ENCODE assay signal across 1 cellular context in the genomic region with DNA sequence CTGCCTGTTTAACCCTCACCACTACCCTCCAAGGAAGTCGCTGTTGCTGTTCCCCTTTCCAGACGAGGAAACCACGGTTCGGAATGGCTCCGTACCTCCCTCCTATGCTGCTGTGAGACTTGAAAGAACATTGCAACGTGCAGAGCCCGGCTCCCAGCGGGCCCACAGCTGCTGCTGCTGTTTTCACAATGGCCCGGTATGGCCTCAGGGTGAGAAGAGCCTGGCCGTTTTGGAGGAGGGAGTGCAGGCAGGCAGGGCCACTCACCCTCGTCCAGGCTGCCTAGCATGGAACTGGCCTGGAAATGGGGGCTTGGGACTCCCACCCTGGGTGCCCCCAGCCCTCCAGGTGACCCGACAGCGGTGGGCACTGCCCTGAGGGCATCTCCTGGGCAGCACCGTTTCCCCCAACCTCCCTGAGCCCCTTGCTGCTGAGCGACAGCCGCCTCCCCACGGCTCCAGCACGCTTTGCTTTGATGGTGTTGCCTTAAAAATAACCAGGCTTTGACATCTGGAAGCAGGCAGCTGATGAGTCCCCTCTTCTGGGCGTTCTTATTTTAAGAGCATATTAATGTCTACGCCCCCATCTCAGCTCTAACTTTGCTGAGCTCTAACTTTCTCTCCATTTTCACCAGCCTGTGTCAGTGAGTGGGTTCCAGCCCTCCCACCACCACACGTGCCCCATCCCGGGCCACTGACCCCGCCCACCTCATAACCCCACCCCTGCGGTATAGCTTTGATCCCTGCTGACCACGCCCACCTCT.
TF ChIP-seq lines count a peak whose summit lies in the region.

No MANE protein-coding gene starts in this region.

TF ChIP-seq in HEK293, 187 proteins besides CTCF, POLR2A, EP300 and RAD21:
- no peak for TF ChIP-seq ZNF274 (IDR thresholded peaks at IDR 0.05; ENCODE audit: low read length)
- no peak for TF ChIP-seq ZNF274 (tag by site-specific recombination; IDR thresholded peaks at IDR 0.05; ENCODE audit: borderline replicate concordance)
- TF ChIP-seq ZNF341 (tag by site-specific recombination; IDR thresholded peaks at IDR 0.05; ENCODE audit: low read depth), result peak; percentile 64
- peak; percentile 79 for TF ChIP-seq EGR2 (tag by site-specific recombination; IDR thresholded peaks at IDR 0.05; ENCODE audit: low read depth)
- TF ChIP-seq ZNF548 (tag by site-specific recombination; IDR thresholded peaks at IDR 0.05), result no peak
- TF ChIP-seq ZNF416 (tag by site-specific recombination; IDR thresholded peaks at IDR 0.05), result no peak
- TF ChIP-seq ZNF660 (tag by site-specific recombination; IDR thresholded peaks at IDR 0.05), result no peak
- TF ChIP-seq, protein P1, sequence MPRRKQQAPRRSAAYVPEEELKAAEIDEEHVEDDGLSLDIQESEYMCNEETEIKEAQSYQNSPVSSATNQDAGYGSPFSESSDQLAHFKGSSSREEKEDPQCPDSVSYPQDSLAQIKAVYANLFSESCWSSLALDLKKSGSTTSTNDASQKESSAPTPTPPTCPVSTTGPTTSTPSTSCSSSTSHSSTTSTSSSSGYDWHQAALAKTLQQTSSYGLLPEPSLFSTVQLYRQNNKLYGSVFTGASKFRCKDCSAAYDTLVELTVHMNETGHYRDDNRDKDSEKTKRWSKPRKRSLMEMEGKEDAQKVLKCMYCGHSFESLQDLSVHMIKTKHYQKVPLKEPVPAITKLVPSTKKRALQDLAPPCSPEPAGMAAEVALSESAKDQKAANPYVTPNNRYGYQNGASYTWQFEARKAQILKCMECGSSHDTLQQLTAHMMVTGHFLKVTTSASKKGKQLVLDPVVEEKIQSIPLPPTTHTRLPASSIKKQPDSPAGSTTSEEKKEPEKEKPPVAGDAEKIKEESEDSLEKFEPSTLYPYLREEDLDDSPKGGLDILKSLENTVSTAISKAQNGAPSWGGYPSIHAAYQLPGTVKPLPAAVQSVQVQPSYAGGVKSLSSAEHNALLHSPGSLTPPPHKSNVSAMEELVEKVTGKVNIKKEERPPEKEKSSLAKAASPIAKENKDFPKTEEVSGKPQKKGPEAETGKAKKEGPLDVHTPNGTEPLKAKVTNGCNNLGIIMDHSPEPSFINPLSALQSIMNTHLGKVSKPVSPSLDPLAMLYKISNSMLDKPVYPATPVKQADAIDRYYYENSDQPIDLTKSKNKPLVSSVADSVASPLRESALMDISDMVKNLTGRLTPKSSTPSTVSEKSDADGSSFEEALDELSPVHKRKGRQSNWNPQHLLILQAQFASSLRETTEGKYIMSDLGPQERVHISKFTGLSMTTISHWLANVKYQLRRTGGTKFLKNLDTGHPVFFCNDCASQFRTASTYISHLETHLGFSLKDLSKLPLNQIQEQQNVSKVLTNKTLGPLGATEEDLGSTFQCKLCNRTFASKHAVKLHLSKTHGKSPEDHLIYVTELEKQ (tag by site-specific recombination; IDR thresholded peaks at IDR 0.05; ENCODE audit: borderline replicate concordance), result no peak
- TF ChIP-seq ZNF571 (tag by site-specific recombination; IDR thresholded peaks at IDR 0.05), result no peak
- TF ChIP-seq, protein P2, sequence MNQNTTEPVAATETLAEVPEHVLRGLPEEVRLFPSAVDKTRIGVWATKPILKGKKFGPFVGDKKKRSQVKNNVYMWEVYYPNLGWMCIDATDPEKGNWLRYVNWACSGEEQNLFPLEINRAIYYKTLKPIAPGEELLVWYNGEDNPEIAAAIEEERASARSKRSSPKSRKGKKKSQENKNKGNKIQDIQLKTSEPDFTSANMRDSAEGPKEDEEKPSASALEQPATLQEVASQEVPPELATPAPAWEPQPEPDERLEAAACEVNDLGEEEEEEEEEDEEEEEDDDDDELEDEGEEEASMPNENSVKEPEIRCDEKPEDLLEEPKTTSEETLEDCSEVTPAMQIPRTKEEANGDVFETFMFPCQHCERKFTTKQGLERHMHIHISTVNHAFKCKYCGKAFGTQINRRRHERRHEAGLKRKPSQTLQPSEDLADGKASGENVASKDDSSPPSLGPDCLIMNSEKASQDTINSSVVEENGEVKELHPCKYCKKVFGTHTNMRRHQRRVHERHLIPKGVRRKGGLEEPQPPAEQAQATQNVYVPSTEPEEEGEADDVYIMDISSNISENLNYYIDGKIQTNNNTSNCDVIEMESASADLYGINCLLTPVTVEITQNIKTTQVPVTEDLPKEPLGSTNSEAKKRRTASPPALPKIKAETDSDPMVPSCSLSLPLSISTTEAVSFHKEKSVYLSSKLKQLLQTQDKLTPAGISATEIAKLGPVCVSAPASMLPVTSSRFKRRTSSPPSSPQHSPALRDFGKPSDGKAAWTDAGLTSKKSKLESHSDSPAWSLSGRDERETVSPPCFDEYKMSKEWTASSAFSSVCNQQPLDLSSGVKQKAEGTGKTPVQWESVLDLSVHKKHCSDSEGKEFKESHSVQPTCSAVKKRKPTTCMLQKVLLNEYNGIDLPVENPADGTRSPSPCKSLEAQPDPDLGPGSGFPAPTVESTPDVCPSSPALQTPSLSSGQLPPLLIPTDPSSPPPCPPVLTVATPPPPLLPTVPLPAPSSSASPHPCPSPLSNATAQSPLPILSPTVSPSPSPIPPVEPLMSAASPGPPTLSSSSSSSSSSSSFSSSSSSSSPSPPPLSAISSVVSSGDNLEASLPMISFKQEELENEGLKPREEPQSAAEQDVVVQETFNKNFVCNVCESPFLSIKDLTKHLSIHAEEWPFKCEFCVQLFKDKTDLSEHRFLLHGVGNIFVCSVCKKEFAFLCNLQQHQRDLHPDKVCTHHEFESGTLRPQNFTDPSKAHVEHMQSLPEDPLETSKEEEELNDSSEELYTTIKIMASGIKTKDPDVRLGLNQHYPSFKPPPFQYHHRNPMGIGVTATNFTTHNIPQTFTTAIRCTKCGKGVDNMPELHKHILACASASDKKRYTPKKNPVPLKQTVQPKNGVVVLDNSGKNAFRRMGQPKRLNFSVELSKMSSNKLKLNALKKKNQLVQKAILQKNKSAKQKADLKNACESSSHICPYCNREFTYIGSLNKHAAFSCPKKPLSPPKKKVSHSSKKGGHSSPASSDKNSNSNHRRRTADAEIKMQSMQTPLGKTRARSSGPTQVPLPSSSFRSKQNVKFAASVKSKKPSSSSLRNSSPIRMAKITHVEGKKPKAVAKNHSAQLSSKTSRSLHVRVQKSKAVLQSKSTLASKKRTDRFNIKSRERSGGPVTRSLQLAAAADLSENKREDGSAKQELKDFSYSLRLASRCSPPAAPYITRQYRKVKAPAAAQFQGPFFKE (tag by site-specific recombination; IDR thresholded peaks at IDR 0.05; ENCODE audit: borderline replicate concordance), result no peak
- peak; percentile 51 for TF ChIP-seq ZIC2 (tag by site-specific recombination; IDR thresholded peaks at IDR 0.05)
- no peak for TF ChIP-seq PRDM1 (tag by site-specific recombination; IDR thresholded peaks at IDR 0.05)
- TF ChIP-seq ZNF23 (tag by site-specific recombination; IDR thresholded peaks at IDR 0.05; ENCODE audit: borderline replicate concordance), result no peak
- no peak for TF ChIP-seq ZNF248 (tag by site-specific recombination; IDR thresholded peaks at IDR 0.05)
- no peak for TF ChIP-seq ZNF791 (tag by site-specific recombination; IDR thresholded peaks at IDR 0.05)
- no peak for TF ChIP-seq ZNF404 (tag by site-specific recombination; IDR thresholded peaks at IDR 0.05)
